Comparison of ENCODE assay signal across 2 cellular contexts in the genomic region with DNA sequence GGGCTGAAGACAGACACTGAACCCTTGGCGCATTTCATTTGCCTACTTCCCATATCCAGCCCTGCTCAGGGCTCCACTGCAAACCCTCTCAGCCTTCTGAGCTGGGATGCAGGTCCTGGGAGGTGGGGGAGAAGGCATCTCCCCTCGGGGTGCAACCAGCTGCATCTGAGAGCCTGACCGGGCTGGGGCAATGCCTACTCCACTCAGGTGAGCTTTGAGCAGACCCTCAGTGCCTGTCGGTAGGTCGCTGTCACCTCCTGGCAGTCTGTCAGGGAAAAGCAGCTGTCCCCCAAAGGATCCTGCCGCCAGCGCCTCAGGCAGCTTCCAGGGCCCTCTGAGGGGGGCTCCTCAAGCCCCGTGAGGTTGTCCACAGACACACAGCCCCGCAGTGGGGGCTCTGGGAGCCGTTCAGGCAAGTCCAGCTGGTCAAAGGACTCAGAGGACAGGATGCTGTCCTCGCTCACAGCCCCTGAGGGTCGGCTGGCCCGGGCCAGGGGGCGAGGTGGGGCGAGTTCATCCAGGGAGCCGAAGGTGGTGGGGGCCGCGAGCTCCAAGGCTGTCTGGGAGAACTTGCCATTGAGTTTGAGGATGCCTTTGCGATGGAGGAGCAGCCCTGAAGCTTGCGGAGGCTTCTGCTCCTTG.
TF ChIP-seq lines count a peak whose summit lies in the region.

No MANE protein-coding gene starts in this region.

TF ChIP-seq in A549, 52 proteins besides CTCF, POLR2A, EP300 and RAD21:
- TF ChIP-seq JUN (IDR thresholded peaks at IDR 0.05), result peak in 1 of 2 experiments; percentile 63; a peak in 2 of 5 replicates
- no peak for TF ChIP-seq NPAS2 (CRISPR knock-in tag; IDR thresholded peaks at IDR 0.05; ENCODE audit: borderline replicate concordance)
- TF ChIP-seq, protein P1, sequence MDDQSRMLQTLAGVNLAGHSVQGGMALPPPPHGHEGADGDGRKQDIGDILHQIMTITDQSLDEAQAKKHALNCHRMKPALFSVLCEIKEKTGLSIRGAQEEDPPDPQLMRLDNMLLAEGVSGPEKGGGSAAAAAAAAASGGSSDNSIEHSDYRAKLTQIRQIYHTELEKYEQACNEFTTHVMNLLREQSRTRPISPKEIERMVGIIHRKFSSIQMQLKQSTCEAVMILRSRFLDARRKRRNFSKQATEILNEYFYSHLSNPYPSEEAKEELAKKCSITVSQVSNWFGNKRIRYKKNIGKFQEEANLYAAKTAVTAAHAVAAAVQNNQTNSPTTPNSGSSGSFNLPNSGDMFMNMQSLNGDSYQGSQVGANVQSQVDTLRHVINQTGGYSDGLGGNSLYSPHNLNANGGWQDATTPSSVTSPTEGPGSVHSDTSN (IDR thresholded peaks at IDR 0.05), result peak; percentile 21; the same call in 1 of the 2 replicates
TF ChIP-seq in A549: peak in this region for 2.

TF ChIP-seq in Ishikawa, 13 proteins besides CTCF, POLR2A, EP300 and RAD21:
- 0 out of 2 replicates have a peak, but pooled peaks have one; percentile 17 for TF ChIP-seq ZBTB7A (IDR thresholded peaks at IDR 0.05; ENCODE audit: low read depth)
- TF ChIP-seq, protein P2, sequence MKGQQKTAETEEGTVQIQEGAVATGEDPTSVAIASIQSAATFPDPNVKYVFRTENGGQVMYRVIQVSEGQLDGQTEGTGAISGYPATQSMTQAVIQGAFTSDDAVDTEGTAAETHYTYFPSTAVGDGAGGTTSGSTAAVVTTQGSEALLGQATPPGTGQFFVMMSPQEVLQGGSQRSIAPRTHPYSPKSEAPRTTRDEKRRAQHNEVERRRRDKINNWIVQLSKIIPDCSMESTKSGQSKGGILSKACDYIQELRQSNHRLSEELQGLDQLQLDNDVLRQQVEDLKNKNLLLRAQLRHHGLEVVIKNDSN (IDR thresholded peaks at IDR 0.05), result no peak
- TF ChIP-seq YY1 (IDR thresholded peaks at IDR 0.05; ENCODE audit: low read depth), result no peak
- no peak for TF ChIP-seq CEBPB (IDR thresholded peaks at IDR 0.05)
- no peak for TF ChIP-seq EGR1 (IDR thresholded peaks at IDR 0.05)
- no peak for TF ChIP-seq TAF1 (IDR thresholded peaks at IDR 0.05; ENCODE audit: low read depth)
- TF ChIP-seq TCF12 (IDR thresholded peaks at IDR 0.05; ENCODE audit: low read depth), result no peak
